In genomic region chr10:97713828-97714400, GRCh38 we compare ENCODE assay signal across 8 cellular contexts. TPM values are rescaled to one million over a fixed set of nuclear protein-coding genes. Genes with fewer than 3 reads are reported as not detected.
A peak's percentile ranks its signal among the peaks of the same experiment; 100 is the strongest.
DNase-seq lines count a peak whose midpoint lies in the region; ATAC-seq, FAIRE-seq and TF ChIP-seq lines count a peak whose summit lies in the region.

No MANE protein-coding gene starts in this region.

- CTCF ChIA-PET in activated CD4-positive, alpha-beta memory T cell treated with anti-CD3 and anti-CD28 coated beads for 36 hours (lab: Charles Lee), result interaction anchor here (1.0 to 20.3 kb wide), 5 partner anchors 10 to 37 kb away, joined by 3 to 588 read pairs (median 7); partner anchors contain the start of gene ZFYVE27
- CTCF ChIA-PET in H1 (lab: Charles Lee; ENCODE audit: partially characterized antibody), result interaction anchor here (0.7 to 20.9 kb wide), 7 partner anchors 8 to 327 kb away, joined by 3 to 773 read pairs (median 9); partner anchors contain the start of genes AVPI1 and ZFYVE27

- H3K4ac ChIP-seq in H1 (replicated peaks; ENCODE audit: insufficient read length, low read depth, low read length) (peak overlapping the region; percentile 65), mesenchymal stem cell (ENCODE audit: low read depth in 1 of 2, low read length in 2 of 2) (peak overlapping the region; percentile 97 to 99)

- peak overlapping the region; percentile 80 for H3K56ac ChIP-seq in H1 (replicated peaks; ENCODE audit: insufficient read length, low read depth, low read length)

- H2BK12ac ChIP-seq in H1 (ENCODE audit: low read depth, low read length) (0 out of 2 replicates have a peak overlapping the region, but pooled peaks have one; percentile 94), mesenchymal stem cell (ENCODE audit: low read length in 2 of 2) (peak overlapping the region; percentile 20 to 60)

- H3K4me1 Mint-ChIP-seq in activated CD4-positive, alpha-beta memory T cell treated with anti-CD3 and anti-CD28 coated beads for 36 hours (ENCODE audit: low read depth), result peaks cover 7% of the 10 kb centered on the region

- intact Hi-C loops in activated CD4-positive, alpha-beta memory T cell treated with anti-CD3 and anti-CD28 coated beads for 36 hours (cut with micrococcal nuclease), result no loop called here

- H3K9ac ChIP-seq in H1 (replicated peaks in 1 of 4; ENCODE audit: extremely low read depth in 1 of 4, low read depth in 3 of 4, low read length in 3 of 4), result peak overlapping the region; percentile 32 to 90 (median 84); a peak in 6 of 7 replicates
- H3K9ac ChIP-seq in mesenchymal stem cell (ENCODE audit: low read length), result peak overlapping the region; percentile 97

- H3K9me3 Mint-ChIP-seq in activated CD4-positive, alpha-beta memory T cell treated with anti-CD3 and anti-CD28 coated beads for 36 hours, result no peaks in the 10 kb centered on the region

- no peaks in the 10 kb centered on the region for H3K36me3 Mint-ChIP-seq in activated CD4-positive, alpha-beta memory T cell treated with anti-CD3 and anti-CD28 coated beads for 36 hours

- peaks cover 0 to 16% (median 4%) of the 10 kb centered on the region in 4 experiments; a peak in 3 of 8 replicates for H3K36me3 ChIP-seq in H1 (ENCODE audit: control insufficient read depth in 2 of 4, insufficient read depth in 4 of 4, low read length in 3 of 4)
- H3K36me3 ChIP-seq in mesenchymal stem cell (ENCODE audit: control insufficient read depth in 1 of 2, insufficient read depth in 2 of 2, low read depth in 1 of 2, low read length in 2 of 2), result peaks cover 19 to 31% of the 10 kb centered on the region in 2 experiments

- peak overlapping the region; percentile 97 for H3K4me3 Mint-ChIP-seq in activated CD4-positive, alpha-beta memory T cell treated with anti-CD3 and anti-CD28 coated beads for 36 hours

- peak overlapping the region; percentile 82 for H3K27ac Mint-ChIP-seq in activated CD4-positive, alpha-beta memory T cell treated with anti-CD3 and anti-CD28 coated beads for 36 hours

- POLR2A ChIA-PET in activated CD4-positive, alpha-beta memory T cell treated with anti-CD3 and anti-CD28 coated beads for 36 hours (lab: Charles Lee), result interaction anchor here (1.0 to 1.9 kb wide), 6 partner anchors 11 to 27 kb away, joined by 3 to 5 read pairs (median 4); partner anchors contain the start of genes AVPI1 and ZFYVE27
- POLR2A ChIA-PET in H1 (lab: Charles Lee; ENCODE audit: partially characterized antibody), result interaction anchor here (0.9 to 12.5 kb wide), 15 partner anchors 8 to 123 kb away, joined by 3 to 234 read pairs (median 5); partner anchors contain the start of genes AVPI1 and ZFYVE27

- H2BK15ac ChIP-seq in H1 (ENCODE audit: low read length) (peak overlapping the region; percentile 97; the same call in 1 of the 2 replicates), mesenchymal stem cell (ENCODE audit: low read depth, poor library complexity, severe bottlenecking) (peak overlapping the region; percentile 84)

- H3K27ac ChIP-seq in H1 (ENCODE audit: low read depth, low read length) (peak overlapping the region; percentile 77), mesenchymal stem cell (ENCODE audit: low read length, poor library complexity, severe bottlenecking) (peak overlapping the region; percentile 88)

- H3K4me3 ChIP-seq in H1 (ENCODE audit: extremely low read depth in 1 of 4, insufficient read depth in 2 of 4, low read depth in 3 of 4, low read length in 4 of 4) (peak overlapping the region; percentile 47 to 78 (median 66)), mesenchymal stem cell (ENCODE audit: insufficient read depth in 1 of 2, low read depth in 1 of 2, low read length in 2 of 2) (peak overlapping the region; percentile 83 to 93)

- no peak overlapping the region for H2BK20ac ChIP-seq in H1 (ENCODE audit: low read length)

- peaks cover 16% of the 10 kb centered on the region for H3K23me2 ChIP-seq in H1 (ENCODE audit: low read depth, low read length)

- H3K79me1 ChIP-seq in H1 (ENCODE audit: low read depth, low read length) (0 out of 2 replicates have a peak, but pooled peaks cover 1% of the 10 kb centered on the region), mesenchymal stem cell (replicated peaks; ENCODE audit: low read length, poor library complexity, severe bottlenecking) (peaks cover 27% of the 10 kb centered on the region)

- peak in 2 of 3 experiments; percentile 22 to 41; a peak in 2 of 4 replicates for TF ChIP-seq CTCF in H1 (IDR thresholded peaks at IDR 0.05; ENCODE audit: control extremely low read depth in 1 of 3, insufficient read depth in 1 of 3, low read depth in 1 of 3, low read length in 3 of 3)

- no peak for TF ChIP-seq RAD21 in H1 (IDR thresholded peaks at IDR 0.05 in 1 of 2, conservative IDR thresholded peaks at IDR 0.05 in 1 of 2; ENCODE audit: low read depth in 2 of 2, low read length in 2 of 2)

- H3K4me2 ChIP-seq in H1 (ENCODE audit: insufficient read depth in 1 of 2, low read depth in 2 of 2, low read length in 2 of 2) (peak overlapping the region; percentile 74 to 97), mesenchymal stem cell (ENCODE audit: low read length, poor library complexity, severe bottlenecking) (peak overlapping the region; percentile 62)

- peak; percentile 78 for ATAC-seq in HG02798 (IDR thresholded peaks at IDR 0.05; ENCODE audit: poor library complexity, unreplicated experiment)

- H2BK120ac ChIP-seq in H1 (replicated peaks; ENCODE audit: low read depth, low read length), result peak overlapping the region; percentile 77
- peak overlapping the region; percentile 77 for H2BK120ac ChIP-seq in mesenchymal stem cell (ENCODE audit: low read depth, low read length)

- 1% methylated on average over 25 of the region's 69 CpGs; no CpG with 5 or more reads in 1 of the 2 experiments for WGBS in H1 (ENCODE audit: extremely low coverage in 1 of 2, insufficient coverage in 1 of 2, insufficient read length in 1 of 2, insufficient replicate concordance in 2 of 2, low coverage in 1 of 2, low lambda C conversion rate in 2 of 2, missing lambda C conversion rate in 1 of 2), 2 experiments
- under 1% methylated on average over 63 of the region's 69 CpGs for WGBS in mesenchymal stem cell

- no peak for TF ChIP-seq EP300 in H1 (IDR thresholded peaks at IDR 0.05; ENCODE audit: borderline replicate concordance in 1 of 2, low read depth in 2 of 2, low read length in 2 of 2)

- no peaks in the 10 kb centered on the region for H4K20me1 ChIP-seq in H1 (replicated peaks in 1 of 2; ENCODE audit: control insufficient read depth in 1 of 2, insufficient read depth in 2 of 2, low read length in 2 of 2)

- H3K27me3 Mint-ChIP-seq in activated CD4-positive, alpha-beta memory T cell treated with anti-CD3 and anti-CD28 coated beads for 36 hours, result peaks cover 6% of the 10 kb centered on the region

- no peaks in the 10 kb centered on the region for H3K9me3 ChIP-seq in H1 (ENCODE audit: insufficient read depth in 2 of 2, low read depth in 1 of 2, low read length in 1 of 2)
- H3K9me3 ChIP-seq in mesenchymal stem cell (ENCODE audit: control insufficient read depth, low read length), result no peaks in the 10 kb centered on the region

- TF ChIP-seq POLR2A in H1 (IDR thresholded peaks at IDR 0.05; ENCODE audit: control extremely low read depth in 1 of 2, low read depth in 2 of 2, low read length in 2 of 2), result peak; percentile 56 to 84

- H4K5ac ChIP-seq in H1 (ENCODE audit: insufficient read length, low read depth, low read length), result peak overlapping the region; percentile 37

- peak overlapping the region; percentile 90 for H4K8ac ChIP-seq in H1 (ENCODE audit: extremely low read depth, insufficient read depth, low read length)
- H4K8ac ChIP-seq in mesenchymal stem cell (ENCODE audit: low read length), result peak overlapping the region; percentile 83

- no peaks in the 10 kb centered on the region for H3K27me3 ChIP-seq in H1 (replicated peaks in 1 of 4; ENCODE audit: control insufficient read depth in 3 of 4, extremely low read depth in 1 of 4, insufficient read depth in 3 of 4, low read length in 3 of 4)
- H3K27me3 ChIP-seq in mesenchymal stem cell (ENCODE audit: control insufficient read depth in 1 of 2, insufficient read depth in 1 of 2, low read length in 2 of 2), result no peaks in the 10 kb centered on the region

- DNase-seq in activated T-cell treated with anti-CD3 and anti-CD28 coated beads for 1 hour (ENCODE audit: low read depth), result peak; percentile 25
- DNase-seq in activated T-cell treated with anti-CD3 and anti-CD28 coated beads for 4 hours, result no peak
- DNase-seq in NCI-H2196 treated with DMSO at 0.1 percent for 48 hours (lab: John Stamatoyannopoulos, UW; ENCODE audit: unreplicated experiment), result peak; percentile 25
- DNase-seq in activated CD4-positive, alpha-beta memory T cell treated with anti-CD3 and anti-CD28 coated beads for 36 hours, result peak; percentile 69
- peak in 1 of 2 experiments; percentile 76 for DNase-seq in H1 (ENCODE audit: low read depth in 1 of 2, low spot score in 2 of 2)
- peak; percentile 85 for DNase-seq in mesenchymal stem cell
- DNase-seq in stimulated activated CD8-positive, alpha-beta memory T cell treated with anti-CD3 and anti-CD28 coated beads, Interleukin-4, amount 100 ng/mL, for 48 hours, result peak; percentile 64

- peak overlapping the region; percentile 95 for H2BK5ac ChIP-seq in H1 (ENCODE audit: low read depth, low read length)
- H2BK5ac ChIP-seq in mesenchymal stem cell (ENCODE audit: low read depth, low read length, poor library complexity, severe bottlenecking), result peak overlapping the region; percentile 63

- H3K23ac ChIP-seq in H1 (ENCODE audit: insufficient read length) (no peak overlapping the region), mesenchymal stem cell (ENCODE audit: low read length in 2 of 2) (peak overlapping the region; percentile 0 to 96)

- FAIRE-seq in H1 (lab: Jason Lieb, UNC), result no peak

- peak overlapping the region; percentile 90; the same call in 1 of the 2 replicates for H2AFZ ChIP-seq in H1 (ENCODE audit: low read length)
- peak overlapping the region; percentile 74 for H2AFZ ChIP-seq in mesenchymal stem cell (ENCODE audit: low read depth, low read length)

- H3K18ac ChIP-seq in H1 (ENCODE audit: extremely low read depth, low read length), result peak overlapping the region; percentile 98
- peak overlapping the region; percentile 97 to 100 for H3K18ac ChIP-seq in mesenchymal stem cell (ENCODE audit: low read depth in 1 of 2, low read length in 2 of 2)

- H4K91ac ChIP-seq in H1 (replicated peaks; ENCODE audit: insufficient read length, low read length) (peak overlapping the region; percentile 96), mesenchymal stem cell (ENCODE audit: low read length) (peak overlapping the region; percentile 95)

- H3K14ac ChIP-seq in H1 (ENCODE audit: insufficient read length) (no peak overlapping the region), mesenchymal stem cell (ENCODE audit: low read length in 2 of 2) (peak overlapping the region; percentile 15 to 100)

- peaks cover 0 to 5% of the 10 kb centered on the region in 2 experiments; a peak in 1 of 4 replicates for H3K79me2 ChIP-seq in H1 (ENCODE audit: control insufficient read depth in 1 of 2, insufficient read depth in 2 of 2, low read length in 2 of 2)

- no peak overlapping the region for H2AK5ac ChIP-seq in H1 (ENCODE audit: low read depth, low read length)
- no peak overlapping the region for H2AK5ac ChIP-seq in mesenchymal stem cell (ENCODE audit: low read length, severe bottlenecking)

- peaks cover 5 to 18% (median 11%) of the 10 kb centered on the region in 4 experiments for H3K4me1 ChIP-seq in H1 (replicated peaks in 1 of 4; ENCODE audit: control insufficient read depth in 3 of 4, insufficient read depth in 4 of 4, low read length in 3 of 4)
- H3K4me1 ChIP-seq in mesenchymal stem cell (ENCODE audit: control insufficient read depth, insufficient read depth, low read depth, low read length), result peaks cover 29% of the 10 kb centered on the region

RNA-seq across cellular contexts. Expression of gene MARVELD1, which starts 0.4 kb away (rescaled TPM):
- 1 to 10 TPM; 2.9 to 4.0 TPM for total RNA-seq in activated CD4-positive, alpha-beta memory T cell treated with anti-CD3 and anti-CD28 coated beads for 36 hours
- 33.1 and 37.3 TPM in 2 replicates for total RNA-seq in H1 (2021; fragmentation: NEBNext Ultra II Directional; extraction: Animal tissue kit (Norgen Biotek cat#: 25700))
- 28.1 and 38.0 TPM in 2 replicates for polyA plus RNA-seq in H1 (2011; rRNA removed)
- 24.7 TPM for polyA plus RNA-seq in H1 (2011; cell fraction: cytosol; rRNA removed)
- 50.0 TPM for polyA plus RNA-seq in H1 (2011; cell fraction: nucleus; rRNA removed)
- polyA plus RNA-seq in H1 (2012, experiment 1 of 2), result 25.0 to 30.8 TPM (median 26.9 TPM) in 4 replicates
- 45.8 TPM for polyA plus RNA-seq in H1 (2012, experiment 2 of 2)
- 25.4 TPM for polyA plus RNA-seq in H1 (2013, experiment 1 of 2)
- 28.3 TPM for polyA plus RNA-seq in H1 (2013, experiment 2 of 2)
- 13.7 and 15.4 TPM in 2 replicates for polyA minus RNA-seq in H1 (2011; rRNA and poly(A)+ RNA removed)
- 19.0 TPM for polyA minus RNA-seq in H1 (2011; cell fraction: cytosol; rRNA and poly(A)+ RNA removed)
- 18.4 TPM for polyA minus RNA-seq in H1 (2011; cell fraction: nucleus; rRNA and poly(A)+ RNA removed)
- 67.9 TPM for polyA plus RNA-seq in mesenchymal stem cell (2013, experiment 1 of 2)
- polyA plus RNA-seq in mesenchymal stem cell (2013, experiment 2 of 2), result 69.0 TPM

RNA-seq across cellular contexts. Expression of gene ZFYVE27, which starts 23.0 kb away (rescaled TPM):
- 10 to 100 TPM; 20.9 to 22.8 TPM for total RNA-seq in activated CD4-positive, alpha-beta memory T cell treated with anti-CD3 and anti-CD28 coated beads for 36 hours
- 19.8 and 22.7 TPM in 2 replicates for total RNA-seq in H1 (2021; fragmentation: NEBNext Ultra II Directional; extraction: Animal tissue kit (Norgen Biotek cat#: 25700))
- 16.6 and 20.9 TPM in 2 replicates for polyA plus RNA-seq in H1 (2011; rRNA removed)
- 25.1 TPM for polyA plus RNA-seq in H1 (2011; cell fraction: cytosol; rRNA removed)
- 71.3 TPM for polyA plus RNA-seq in H1 (2011; cell fraction: nucleus; rRNA removed)
- polyA plus RNA-seq in H1 (2012, experiment 1 of 2), result 16.9 to 25.8 TPM (median 22.2 TPM) in 4 replicates
- polyA plus RNA-seq in H1 (2012, experiment 2 of 2), result 14.8 TPM
- polyA plus RNA-seq in H1 (2013, experiment 1 of 2), result 18.9 TPM
- polyA plus RNA-seq in H1 (2013, experiment 2 of 2), result 17.1 TPM
- 18.7 and 19.5 TPM in 2 replicates for polyA minus RNA-seq in H1 (2011; rRNA and poly(A)+ RNA removed)
- polyA minus RNA-seq in H1 (2011; cell fraction: cytosol; rRNA and poly(A)+ RNA removed), result 11.0 TPM
- polyA minus RNA-seq in H1 (2011; cell fraction: nucleus; rRNA and poly(A)+ RNA removed), result 36.0 TPM
- polyA plus RNA-seq in mesenchymal stem cell (2013, experiment 1 of 2), result 9.1 TPM
- polyA plus RNA-seq in mesenchymal stem cell (2013, experiment 2 of 2), result 8.1 TPM

RNA-seq across cellular contexts. Expression of gene AVPI1, which starts 26.9 kb away (rescaled TPM):
- total RNA-seq in activated CD4-positive, alpha-beta memory T cell treated with anti-CD3 and anti-CD28 coated beads for 36 hours, result 1 to 10 TPM; 1.7 to 2.1 TPM
- 7.8 and 9.0 TPM in 2 replicates for total RNA-seq in H1 (2021; fragmentation: NEBNext Ultra II Directional; extraction: Animal tissue kit (Norgen Biotek cat#: 25700))
- polyA plus RNA-seq in H1 (2011; rRNA removed), result 13.5 and 14.5 TPM in 2 replicates
- 11.8 TPM for polyA plus RNA-seq in H1 (2011; cell fraction: cytosol; rRNA removed)
- polyA plus RNA-seq in H1 (2011; cell fraction: nucleus; rRNA removed), result 9.1 TPM
- polyA plus RNA-seq in H1 (2012, experiment 1 of 2), result 5.4 to 8.6 TPM (median 8.0 TPM) in 4 replicates
- polyA plus RNA-seq in H1 (2012, experiment 2 of 2), result 10.0 TPM
- 4.0 TPM for polyA plus RNA-seq in H1 (2013, experiment 1 of 2)
- 3.7 TPM for polyA plus RNA-seq in H1 (2013, experiment 2 of 2)
- 5.5 and 6.8 TPM in 2 replicates for polyA minus RNA-seq in H1 (2011; rRNA and poly(A)+ RNA removed)
- polyA minus RNA-seq in H1 (2011; cell fraction: cytosol; rRNA and poly(A)+ RNA removed), result 11.9 TPM
- 10.5 TPM for polyA minus RNA-seq in H1 (2011; cell fraction: nucleus; rRNA and poly(A)+ RNA removed)
- 5.8 TPM for polyA plus RNA-seq in mesenchymal stem cell (2013, experiment 1 of 2)
- polyA plus RNA-seq in mesenchymal stem cell (2013, experiment 2 of 2), result 5.8 TPM

RNA-seq across cellular contexts. Expression of gene SFRP5, which starts 57.9 kb away (rescaled TPM):
- total RNA-seq in activated CD4-positive, alpha-beta memory T cell treated with anti-CD3 and anti-CD28 coated beads for 36 hours, result not detected
- 3.3 and 3.9 TPM in 2 replicates for total RNA-seq in H1 (2021; fragmentation: NEBNext Ultra II Directional; extraction: Animal tissue kit (Norgen Biotek cat#: 25700))
- polyA plus RNA-seq in H1 (2011; rRNA removed), result 5.9 and 8.6 TPM in 2 replicates
- polyA plus RNA-seq in H1 (2011; cell fraction: cytosol; rRNA removed), result 5.3 TPM
- 4.9 TPM for polyA plus RNA-seq in H1 (2011; cell fraction: nucleus; rRNA removed)
- 1.2 to 5.2 TPM (median 3.9 TPM) in 4 replicates for polyA plus RNA-seq in H1 (2012, experiment 1 of 2)
- polyA plus RNA-seq in H1 (2012, experiment 2 of 2), result 4.1 TPM
- polyA plus RNA-seq in H1 (2013, experiment 1 of 2), result 3.9 TPM
- 3.5 TPM for polyA plus RNA-seq in H1 (2013, experiment 2 of 2)
- 1.4 TPM in 2 replicates for polyA minus RNA-seq in H1 (2011; rRNA and poly(A)+ RNA removed)
- polyA minus RNA-seq in H1 (2011; cell fraction: cytosol; rRNA and poly(A)+ RNA removed), result 3.2 TPM
- 3.4 TPM for polyA minus RNA-seq in H1 (2011; cell fraction: nucleus; rRNA and poly(A)+ RNA removed)
- not detected for polyA plus RNA-seq in mesenchymal stem cell (2013, experiment 1 of 2)
- not detected for polyA plus RNA-seq in mesenchymal stem cell (2013, experiment 2 of 2)
